In the genomic region with DNA sequence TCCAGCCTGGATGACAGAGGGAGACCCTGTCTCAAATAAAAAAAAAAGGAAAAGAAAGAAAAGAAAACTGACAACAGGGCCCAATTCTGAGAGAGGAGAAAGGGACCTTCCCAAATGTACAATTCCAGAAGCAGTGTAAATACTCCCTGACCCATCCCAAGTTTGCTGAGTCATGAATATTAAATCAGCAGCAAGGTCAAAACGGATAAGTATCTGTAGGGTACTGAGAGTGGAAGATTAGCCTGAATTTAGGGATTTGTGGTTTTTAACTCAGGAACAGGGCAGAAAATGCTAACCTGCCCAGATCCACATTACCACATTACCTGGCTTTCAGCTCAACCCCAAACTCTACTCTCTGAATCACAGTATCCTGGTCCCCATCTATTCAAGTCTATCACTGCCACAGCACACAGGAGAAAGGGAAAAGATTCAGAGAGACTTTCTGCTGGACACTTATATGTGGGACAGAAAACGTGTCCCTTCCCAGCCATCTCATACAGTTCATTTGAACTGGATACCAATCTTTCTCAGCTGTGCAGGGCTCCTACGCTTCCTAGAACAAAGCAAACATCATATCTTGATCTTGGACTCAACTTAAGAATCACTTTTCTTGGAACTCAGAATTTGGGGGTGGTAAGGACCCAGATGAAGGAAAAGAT, we compare ENCODE assay signal across 13 cellular contexts. TPM values are rescaled to one million over a fixed set of nuclear protein-coding genes. Genes with fewer than 3 reads are reported as not detected.
DNase-seq lines count a peak whose midpoint lies in the region; ATAC-seq, FAIRE-seq and TF ChIP-seq lines count a peak whose summit lies in the region.
"Had no signal": no experiment of that assay in that cellular context is flagged by ENCODE, and none has a peak within 500 bp of the region (broad histone marks: within the 10 kb centered on the region; RNA-seq: fewer than 3 reads in every experiment).

No MANE protein-coding gene starts in this region.

- no peaks in the 10 kb centered on the region for H3K27me3 ChIP-seq in iPS-15b (ENCODE audit: control insufficient read depth, insufficient read depth, low read length)
- H3K27me3 ChIP-seq: BE2C, esophagus muscularis mucosa, sigmoid colon had no signal

- in situ Hi-C loops in G401 (cut with HindIII; ENCODE audit: low sequenced_read_pairs) = no loop called here

- ATAC-seq in activated T-cell treated with anti-CD3 and anti-CD28 coated beads, Interleukin-2, amount 50 U/mL, for 72 hours (replicated peaks in 1 of 2) = no peak
- ATAC-seq in stimulated activated naive B cell treated with anti-CD40 and anti-IgM and Interleukin-4, amounts not matched to agents 10 μg/mL and 1 μg/mL and 100 μg/mL, for 72 hours (replicated peaks) = no peak
- ATAC-seq: left colon had no signal

- no peak overlapping the region for H3K4me3 ChIP-seq in iPS-15b (ENCODE audit: low read depth, low read length)

- no peak for DNase-seq in activated T-cell treated with anti-CD3 and anti-CD28 coated beads, Interleukin-2, amount 50 U/mL, for 72 hours
- DNase-seq in activated T-cell treated with anti-CD3 and anti-CD28 coated beads, Interleukin-2, amount 50 U/mL, for 48 hours = no peak
- DNase-seq in stimulated activated naive B cell treated with anti-CD40 and anti-IgM and Interleukin-4, amounts not matched to agents 10 μg/mL and 1 μg/mL and 100 μg/mL, for 72 hours = no peak
- DNase-seq in G401 (ENCODE audit: low spot score) (no peak), GM12891 (ENCODE audit: insufficient read length, low spot score) (no peak), NCI-H524 (lab: John Stamatoyannopoulos, UW) (no peak)
- DNase-seq: BE2C, left colon, sigmoid colon had no signal

- peak overlapping the region; percentile 49 for H3K9ac ChIP-seq in iPS-15b (ENCODE audit: low read depth, low read length)

- H3K4me1 Mint-ChIP-seq in activated T-cell treated with anti-CD3 and anti-CD28 coated beads, Interleukin-2, amount 50 U/mL, for 72 hours (ENCODE audit: low read depth) = peaks cover 37% of the 10 kb centered on the region
- H3K4me1 Mint-ChIP-seq in activated naive CD8-positive, alpha-beta T cell (ENCODE audit: low read depth) = peaks cover 38% of the 10 kb centered on the region
- peaks cover 27 to 31% of the 10 kb centered on the region in 2 donors for H3K4me1 Mint-ChIP-seq in stimulated activated naive B cell treated with anti-CD40 and anti-IgM and Interleukin-4, amounts not matched to agents 10 μg/mL and 1 μg/mL and 100 μg/mL, for 72 hours

- no peaks in the 10 kb centered on the region for H3K9me3 ChIP-seq in iPS-15b (ENCODE audit: control insufficient read depth, insufficient read depth, low read length)
- H3K9me3 ChIP-seq: BE2C, esophagus muscularis mucosa, sigmoid colon had no signal

- no peak for TF ChIP-seq POLR2A in GM12891 (IDR thresholded peaks at IDR 0.05; ENCODE audit: low read depth, low read length)

- peaks cover 4% of the 10 kb centered on the region for H3K4me1 ChIP-seq in iPS-15b (ENCODE audit: control insufficient read depth, insufficient read depth, low read length)
- H3K4me1 ChIP-seq: BE2C had no signal

- peaks cover 5 to 15% of the 10 kb centered on the region in 2 donors for H3K36me3 Mint-ChIP-seq in activated T-cell treated with anti-CD3 and anti-CD28 coated beads, Interleukin-2, amount 50 U/mL, for 72 hours (ENCODE audit: insufficient read depth in 2 of 2)
- H3K36me3 Mint-ChIP-seq in activated naive CD8-positive, alpha-beta T cell = peaks cover 3% of the 10 kb centered on the region
- peaks cover 14 to 22% of the 10 kb centered on the region in 2 donors for H3K36me3 Mint-ChIP-seq in stimulated activated naive B cell treated with anti-CD40 and anti-IgM and Interleukin-4, amounts not matched to agents 10 μg/mL and 1 μg/mL and 100 μg/mL, for 72 hours

- no peak for FAIRE-seq in GM12891 (lab: Jason Lieb, UNC)
- FAIRE-seq: TTC549 had no signal

- H3K27me3 Mint-ChIP-seq in activated T-cell treated with anti-CD3 and anti-CD28 coated beads, Interleukin-2, amount 50 U/mL, for 72 hours (ENCODE audit: low read depth) = no peaks in the 10 kb centered on the region
- H3K27me3 Mint-ChIP-seq in activated naive CD8-positive, alpha-beta T cell = no peaks in the 10 kb centered on the region
- no peaks in the 10 kb centered on the region for H3K27me3 Mint-ChIP-seq in stimulated activated naive B cell treated with anti-CD40 and anti-IgM and Interleukin-4, amounts not matched to agents 10 μg/mL and 1 μg/mL and 100 μg/mL, for 72 hours

- H3K27ac Mint-ChIP-seq in activated T-cell treated with anti-CD3 and anti-CD28 coated beads, Interleukin-2, amount 50 U/mL, for 72 hours = peak overlapping the region; percentile 15
- H3K27ac Mint-ChIP-seq in activated naive CD8-positive, alpha-beta T cell = peak overlapping the region; percentile 7
- no peak overlapping the region for H3K27ac Mint-ChIP-seq in stimulated activated naive B cell treated with anti-CD40 and anti-IgM and Interleukin-4, amounts not matched to agents 10 μg/mL and 1 μg/mL and 100 μg/mL, for 72 hours

- H3K9me3 Mint-ChIP-seq in activated T-cell treated with anti-CD3 and anti-CD28 coated beads, Interleukin-2, amount 50 U/mL, for 72 hours = no peaks in the 10 kb centered on the region
- H3K9me3 Mint-ChIP-seq in activated naive CD8-positive, alpha-beta T cell (ENCODE audit: low read depth) = no peaks in the 10 kb centered on the region
- H3K9me3 Mint-ChIP-seq in stimulated activated naive B cell treated with anti-CD40 and anti-IgM and Interleukin-4, amounts not matched to agents 10 μg/mL and 1 μg/mL and 100 μg/mL, for 72 hours = no peaks in the 10 kb centered on the region

- H3K36me3 ChIP-seq in iPS-15b (ENCODE audit: control insufficient read depth, insufficient read depth, low read length) = peaks cover 5% of the 10 kb centered on the region
- H3K36me3 ChIP-seq: BE2C had no signal

- H3K4me3 Mint-ChIP-seq in activated T-cell treated with anti-CD3 and anti-CD28 coated beads, Interleukin-2, amount 50 U/mL, for 72 hours = peak overlapping the region; percentile 61 to 71
- peak overlapping the region; percentile 95 for H3K4me3 Mint-ChIP-seq in activated naive CD8-positive, alpha-beta T cell
- peak overlapping the region; percentile 42 to 88 for H3K4me3 Mint-ChIP-seq in stimulated activated naive B cell treated with anti-CD40 and anti-IgM and Interleukin-4, amounts not matched to agents 10 μg/mL and 1 μg/mL and 100 μg/mL, for 72 hours

TF ChIP-seq in GM12891, 5 proteins besides CTCF, POLR2A, EP300 and RAD21:
- TF ChIP-seq PAX5 (IDR thresholded peaks at IDR 0.05; ENCODE audit: insufficient read depth, low read length, severe bottlenecking) (no peak), POU2F2 (IDR thresholded peaks at IDR 0.05; ENCODE audit: low read depth, low read length) (no peak), POLR2AphosphoS5 (IDR thresholded peaks at IDR 0.05; ENCODE audit: low read depth, low read length) (no peak), SPI1 (IDR thresholded peaks at IDR 0.05; ENCODE audit: low read depth, low read length) (no peak), TAF1 (IDR thresholded peaks at IDR 0.05; ENCODE audit: low read depth, low read length) (no peak)

RNA-seq across cellular contexts. Expression of gene FXR2, which starts 2.9 kb away (rescaled TPM):
- total RNA-seq in activated T-cell treated with anti-CD3 and anti-CD28 coated beads, Interleukin-2, amount 50 U/mL, for 72 hours = 10 to 100 TPM; 52.5 to 53.3 TPM
- 75.9 and 88.0 TPM in 2 replicates for total RNA-seq in G401 (2014; rRNA removed; shearing (Covaris generic))
- 16.0 TPM for polyA plus RNA-seq in GM12891 (2012; ENCODE audit: low read depth, missing spikeins)

RNA-seq across cellular contexts. Expression of gene SAT2, which starts 15.9 kb away (rescaled TPM):
- 10 to 100 TPM; 47.6 to 48.9 TPM for total RNA-seq in activated T-cell treated with anti-CD3 and anti-CD28 coated beads, Interleukin-2, amount 50 U/mL, for 72 hours
- total RNA-seq in G401 (2014; rRNA removed; shearing (Covaris generic)) = 70.2 and 96.9 TPM in 2 replicates
- polyA plus RNA-seq in GM12891 (2012; ENCODE audit: low read depth, missing spikeins) = 49.3 TPM

RNA-seq across cellular contexts. Expression of gene SHBG, which starts 18.2 kb away (rescaled TPM):
- total RNA-seq in activated T-cell treated with anti-CD3 and anti-CD28 coated beads, Interleukin-2, amount 50 U/mL, for 72 hours = under 1 TPM in 1 of 2 donors, not detected in 1; 0.63 TPM
- not detected in 2 replicates for total RNA-seq in G401 (2014; rRNA removed; shearing (Covaris generic))
- 0.10 TPM for polyA plus RNA-seq in GM12891 (2012; ENCODE audit: low read depth, missing spikeins)
- total RNA-seq: left colon, sigmoid colon had no signal

RNA-seq across cellular contexts. Expression of gene SOX15, which starts 21.9 kb away (rescaled TPM):
- total RNA-seq in activated T-cell treated with anti-CD3 and anti-CD28 coated beads, Interleukin-2, amount 50 U/mL, for 72 hours = under 1 TPM; 0.34 to 0.86 TPM
- total RNA-seq in G401 (2014; rRNA removed; shearing (Covaris generic)) = 6.8 and 12.1 TPM in 2 replicates
- 1.0 TPM for polyA plus RNA-seq in GM12891 (2012; ENCODE audit: low read depth, missing spikeins)

RNA-seq across cellular contexts. Expression of gene MPDU1, which starts 28.1 kb away (rescaled TPM):
- total RNA-seq in activated T-cell treated with anti-CD3 and anti-CD28 coated beads, Interleukin-2, amount 50 U/mL, for 72 hours = 10 to 100 TPM; 44.0 to 51.9 TPM
- 151 and 157 TPM in 2 replicates for total RNA-seq in G401 (2014; rRNA removed; shearing (Covaris generic))
- 46.6 TPM for polyA plus RNA-seq in GM12891 (2012; ENCODE audit: low read depth, missing spikeins)
